Comparison of ENCODE assay signal across 16 cellular contexts in the genomic region with DNA sequence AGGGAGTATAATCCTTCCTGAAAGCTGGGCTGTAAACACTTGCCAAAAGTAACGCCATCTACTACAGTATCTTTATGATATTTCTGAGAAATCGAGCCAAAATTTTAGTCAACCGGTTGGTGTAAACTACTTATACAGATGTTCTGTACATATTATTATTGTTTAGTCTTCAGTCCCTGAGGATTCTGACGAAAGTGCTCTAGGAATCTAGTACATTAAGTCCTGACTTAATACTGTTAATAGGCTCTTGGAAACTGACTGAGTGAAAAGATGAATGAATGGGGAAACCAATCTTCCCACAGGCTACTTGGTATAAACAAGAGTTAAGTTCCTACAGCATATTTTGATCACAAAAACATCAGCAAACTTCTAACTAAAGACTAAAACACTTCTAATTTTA.
A peak's percentile ranks its signal among the peaks of the same experiment; 100 is the strongest.
DNase-seq lines count a peak whose midpoint lies in the region; ATAC-seq and TF ChIP-seq lines count a peak whose summit lies in the region.
"Had no signal": no experiment of that assay in that cellular context is flagged by ENCODE, and none has a peak within 500 bp of the region (broad histone marks: within the 10 kb centered on the region; RNA-seq: fewer than 3 reads in every experiment).

No MANE protein-coding gene starts in this region.

- no peaks in the 10 kb centered on the region for H3K27me3 ChIP-seq in ACC112 (ENCODE audit: insufficient read depth, low read length)
- H3K27me3 ChIP-seq in adipocyte (replicated peaks; ENCODE audit: control insufficient read depth, insufficient read depth, low read length) = no peaks in the 10 kb centered on the region
- no peaks in the 10 kb centered on the region for H3K27me3 ChIP-seq in osteoblast (ENCODE audit: insufficient read depth, low read length)
- H3K27me3 ChIP-seq in heart right ventricle = no peaks in the 10 kb centered on the region
- H3K27me3 ChIP-seq: BLaER1 had no signal

- H3K4me3 ChIP-seq in ACC112 (ENCODE audit: low read depth, low read length) (peak overlapping the region; percentile 67), adipocyte (ENCODE audit: low read length) (peak overlapping the region; percentile 5), fibroblast of the aortic adventitia (ENCODE audit: low read depth, low read length) (no peak overlapping the region), osteoblast (ENCODE audit: insufficient read depth, low read length) (peak overlapping the region; percentile 28), heart right ventricle (peak overlapping the region in 1 of 10 donors; percentile 0)
- H3K4me3 ChIP-seq: BLaER1, HAP-1, K562 had no signal

- no peaks in the 10 kb centered on the region for H3K79me2 ChIP-seq in ACC112 (ENCODE audit: control insufficient read depth, insufficient read depth, low read length, unreplicated experiment)
- H3K79me2 ChIP-seq in osteoblast (ENCODE audit: insufficient read depth, low read length) = no peaks in the 10 kb centered on the region

- TF ChIP-seq CTCF in fibroblast of the aortic adventitia (IDR thresholded peaks at IDR 0.05; ENCODE audit: insufficient read depth, low read length) (no peak), osteoblast (IDR thresholded peaks at IDR 0.05; ENCODE audit: extremely low read depth, low read depth, low read length) (no peak), heart right ventricle (IDR thresholded peaks at IDR 0.05) (no peak)

- no peaks in the 10 kb centered on the region for H4K20me1 ChIP-seq in osteoblast (ENCODE audit: insufficient read depth, low read length)
- H4K20me1 ChIP-seq: BLaER1 had no signal

- H2AFZ ChIP-seq in ACC112 (ENCODE audit: low read length, unreplicated experiment) (peak overlapping the region; percentile 97), osteoblast (ENCODE audit: low read length) (peak overlapping the region; percentile 87)

- no peak overlapping the region for H3K9ac ChIP-seq in adipocyte (ENCODE audit: low read length)
- H3K9ac ChIP-seq: BLaER1 had no signal

- peak overlapping the region; percentile 23 for H3K4me2 ChIP-seq in osteoblast (ENCODE audit: insufficient read depth, low read length)
- H3K4me2 ChIP-seq: BLaER1 had no signal

- DNase-seq in adipocyte (ENCODE audit: low read depth) (no peak), fibroblast of the aortic adventitia (ENCODE audit: low read depth) (peak; percentile 8), osteoblast (ENCODE audit: insufficient read length, low spot score, missing footprints) (peak; percentile 35), foreskin melanocyte (no peak), GOT3 (lab: John Stamatoyannopoulos, UW) (no peak), heart right ventricle (no peak)
- no peak for DNase-seq in effector CD8-positive, alpha-beta T cell (lab: John Stamatoyannopoulos, UW)
- DNase-seq: 8988T, NCI-H187, NCI-H345, NCI-H526 treated with DMSO at 0.1 percent for 48 hours had no signal

- H3K27ac ChIP-seq in ACC112 (ENCODE audit: low read depth, low read length) (no peak overlapping the region), osteoblast (ENCODE audit: low read depth, low read length) (no peak overlapping the region), heart right ventricle (no peak overlapping the region)
- H3K27ac ChIP-seq: BLaER1 had no signal

- no peak for ATAC-seq in heart right ventricle
- ATAC-seq: CD8-positive, alpha-beta T cell; K562 had no signal

- H3K4me1 ChIP-seq in ACC112 (ENCODE audit: control insufficient read depth, insufficient read depth, low read length, unreplicated experiment) = peaks cover 11% of the 10 kb centered on the region
- H3K4me1 ChIP-seq in adipocyte (ENCODE audit: control insufficient read depth, insufficient read depth, low read length) = peaks cover 10% of the 10 kb centered on the region
- H3K4me1 ChIP-seq in osteoblast (ENCODE audit: insufficient read depth, low read length) = peaks cover 5% of the 10 kb centered on the region
- no peaks in the 10 kb centered on the region for H3K4me1 ChIP-seq in heart right ventricle
- H3K4me1 ChIP-seq: BLaER1, HAP-1 had no signal

- WGBS in heart right ventricle, 2 donors = 37 to 45% methylated on average over 4 of the region's 4 CpGs

- H3K9me3 ChIP-seq in adipocyte (ENCODE audit: control insufficient read depth, low read length) = no peaks in the 10 kb centered on the region
- H3K9me3 ChIP-seq in osteoblast (ENCODE audit: low read depth, low read length) = no peaks in the 10 kb centered on the region
- no peaks in the 10 kb centered on the region for H3K9me3 ChIP-seq in heart right ventricle
- H3K9me3 ChIP-seq: BLaER1, HAP-1 had no signal

- intact Hi-C loops in heart right ventricle (cut with DNase I) = no loop called here

- no peaks in the 10 kb centered on the region for H3K36me3 ChIP-seq in ACC112 (ENCODE audit: insufficient read depth, low read length)
- no peaks in the 10 kb centered on the region for H3K36me3 ChIP-seq in adipocyte (ENCODE audit: control insufficient read depth, insufficient read depth, low read length, severe bottlenecking)
- no peaks in the 10 kb centered on the region for H3K36me3 ChIP-seq in osteoblast (ENCODE audit: insufficient read depth, low read length)
- H3K36me3 ChIP-seq in heart right ventricle = no peaks in the 10 kb centered on the region
- H3K36me3 ChIP-seq: BLaER1, HAP-1 had no signal

Comparison
In these comparisons a context has a peak if more than half of its experiments do, and no peak if none do; other contexts are left out.
1. DNase-seq: peak in fibroblast of the aortic adventitia (single experiment) and osteoblast (single experiment); none in adipocyte (single experiment), foreskin melanocyte (single experiment), GOT3 (single experiment), effector CD8-positive, alpha-beta T cell (single experiment) and heart right ventricle (0 of 2).